In the genomic region with DNA sequence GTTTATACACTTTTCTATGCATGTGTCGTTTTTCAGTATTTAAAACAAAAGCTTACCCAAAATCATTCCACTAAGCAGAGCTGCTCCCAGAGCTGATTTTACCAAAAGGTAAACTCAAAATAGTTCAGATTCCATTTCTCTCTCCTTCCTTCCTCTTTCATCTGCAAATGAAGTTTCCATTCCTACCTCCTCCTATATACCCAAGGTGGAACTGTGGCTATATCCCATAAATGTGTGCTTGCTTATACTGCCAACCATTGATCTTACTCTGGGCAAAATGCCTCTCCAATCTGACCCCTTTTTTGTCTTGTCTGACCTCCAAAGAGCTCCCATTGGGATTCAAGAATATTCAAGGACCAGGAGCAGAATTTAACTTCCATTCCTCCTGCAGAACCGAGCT, we compare ENCODE assay signal across 27 cellular contexts. TPM values are rescaled to one million over a fixed set of nuclear protein-coding genes. Genes with fewer than 3 reads are reported as not detected.
"Had no signal": no experiment of that assay in that cellular context is flagged by ENCODE, and none has a peak within 500 bp of the region (broad histone marks: within the 10 kb centered on the region; RNA-seq: fewer than 3 reads in every experiment).

No MANE protein-coding gene starts in this region.

- H3K4me3 ChIP-seq: K562 had no signal

- H3K9me2 ChIP-seq: SK-N-SH had no signal

- H3K36me3 Mint-ChIP-seq: IgD-negative memory B cell, T-cell had no signal

- H3K9me3 ChIP-seq: SK-N-SH had no signal

- H3K4me2 ChIP-seq: SK-N-SH had no signal

- H3K4me1 Mint-ChIP-seq: T-cell had no signal

- ATAC-seq: K562, Panc1, PC-3, T-cell had no signal

- H3K4me3 Mint-ChIP-seq: IgD-negative memory B cell, T-cell had no signal

- DNase-seq: MV-4-11, NCI-H1048, NCI-H1105 treated with DMSO at 0.1 percent for 48 hours, NCI-H1417 treated with DMSO at 0.1 percent for 48 hours, NCI-H146, NCI-H1694 treated with DMSO at 0.1 percent for 48 hours, NCI-H1930, NCI-H2081, NCI-H2171, NCI-H226, NCI-H446, NCI-H510A, NCI-H524 treated with DMSO at 0.1 percent for 48 hours, NCI-H69, NCI-H774, PC-3, SHP77, SK-N-SH, SW 1271, T-cell had no signal

- H3K27ac Mint-ChIP-seq: IgD-negative memory B cell, T-cell had no signal

- H3K27ac ChIP-seq: HL-60, RWPE1 had no signal

RNA-seq across cellular contexts. Expression of gene OLFML2B, which starts 9.5 kb away (rescaled TPM):
- total RNA-seq: K562, MCF 10A, OCI-LY7, T-cell had no signal
- polyA plus RNA-seq: IgD-negative memory B cell, K562 had no signal

RNA-seq across cellular contexts. Expression of gene NOS1AP, which starts 55.3 kb away (rescaled TPM):
- total RNA-seq: OCI-LY7 had no signal
- polyA plus RNA-seq: IgD-negative memory B cell had no signal
